1 cellular context compared by ENCODE assay signal in genomic region chr15:78316211-78317077, GRCh38.
TF ChIP-seq lines count a peak whose summit lies in the region.

No MANE protein-coding gene starts in this region.

TF ChIP-seq in GM23338, 12 proteins besides CTCF, POLR2A, EP300 and RAD21:
- no peak for TF ChIP-seq ZNF462 (CRISPR knock-in tag; IDR thresholded peaks at IDR 0.05)
- no peak for TF ChIP-seq STAT1 (IDR thresholded peaks at IDR 0.05; ENCODE audit: unreplicated experiment)
- no peak for TF ChIP-seq ZNF114 (CRISPR knock-in tag; IDR thresholded peaks at IDR 0.05)
- no peak for TF ChIP-seq NANOG (IDR thresholded peaks at IDR 0.05; ENCODE audit: borderline replicate concordance)
- no peak for TF ChIP-seq ETS1 (IDR thresholded peaks at IDR 0.05)
- TF ChIP-seq REST (IDR thresholded peaks at IDR 0.05; ENCODE audit: unreplicated experiment) = no peak
- no peak for TF ChIP-seq EZH2phosphoT487 (IDR thresholded peaks at IDR 0.05; ENCODE audit: unreplicated experiment)
